Comparison of ENCODE assay signal across 22 cellular contexts in genomic region chr20:48841196-48841860, GRCh38. TPM values are rescaled to one million over a fixed set of nuclear protein-coding genes. Genes with fewer than 3 reads are reported as not detected.
DNase-seq lines count a peak whose midpoint lies in the region; ATAC-seq, FAIRE-seq and TF ChIP-seq lines count a peak whose summit lies in the region.
"Had no signal": no experiment of that assay in that cellular context is flagged by ENCODE, and none has a peak within 500 bp of the region (broad histone marks: within the 10 kb centered on the region; RNA-seq: fewer than 3 reads in every experiment).

No MANE protein-coding gene starts in this region.

- 48% methylated on average over 7 of the region's 7 CpGs for WGBS in K562 (ENCODE audit: insufficient coverage, low coverage, missing lambda C conversion rate)

- no peaks in the 10 kb centered on the region for H3K36me3 Mint-ChIP-seq in osteocyte (ENCODE audit: unreplicated experiment)
- H3K36me3 Mint-ChIP-seq: activated naive CD8-positive, alpha-beta T cell treated with anti-CD3 and anti-CD28 coated beads for 36 hours; memory B cell had no signal

- H4K20me1 ChIP-seq in Karpas-422 (ENCODE audit: insufficient read depth, low read depth, low read length) (no peaks in the 10 kb centered on the region), K562 (replicated peaks; ENCODE audit: control insufficient read depth, insufficient read depth, low read length) (no peaks in the 10 kb centered on the region)
- H4K20me1 ChIP-seq: BLaER1 had no signal

- no peaks in the 10 kb centered on the region for H3K9me2 ChIP-seq in Karpas-422 (replicated peaks; ENCODE audit: insufficient read depth, low read length)

- H3K27me3 Mint-ChIP-seq in osteocyte (ENCODE audit: unreplicated experiment) = no peaks in the 10 kb centered on the region
- H3K27me3 Mint-ChIP-seq: activated CD4-positive, alpha-beta T cell treated with anti-CD3 and anti-CD28 coated beads for 36 hours; activated naive CD8-positive, alpha-beta T cell treated with anti-CD3 and anti-CD28 coated beads for 36 hours; memory B cell; stimulated activated naive CD8-positive, alpha-beta T cell treated with anti-CD3 and anti-CD28 coated beads, Interleukin-15, amount 100 ng/mL, for 72 hours had no signal

- no peaks in the 10 kb centered on the region for H3K9me1 ChIP-seq in K562 (ENCODE audit: control insufficient read depth, insufficient read depth, low read length)

- peak; percentile 54 for DNase-seq in Caki2 (ENCODE audit: low read depth)
- no peak for DNase-seq in Karpas-422
- no peak for DNase-seq in K562 (ENCODE audit: extremely low read depth in 1 of 4, low spot score in 3 of 4)
- DNase-seq in osteocyte (ENCODE audit: extremely low spot score, unreplicated experiment) = no peak
- DNase-seq in NCI-H748 (lab: John Stamatoyannopoulos, UW; ENCODE audit: unreplicated experiment) = no peak
- DNase-seq in D721Med (ENCODE audit: insufficient read length, low spot score) = no peak
- DNase-seq in NCI-H1105 (lab: John Stamatoyannopoulos, UW) = no peak
- DNase-seq: activated CD4-positive, alpha-beta T cell treated with anti-CD3 and anti-CD28 coated beads for 36 hours; activated effector memory CD4-positive, alpha-beta T cell treated with Interleukin-2 at 50 U/mL for 16 hours; activated naive CD8-positive, alpha-beta T cell treated with anti-CD3 and anti-CD28 coated beads for 36 hours; DMS79 treated with DMSO at 0.1 percent for 48 hours; GOT3; hippocampal formation; NCI-H2029 treated with DMSO at 0.1 percent for 48 hours; NCI-H2227 treated with DMSO at 0.1 percent for 48 hours; psoas muscle; stimulated activated naive CD8-positive, alpha-beta T cell treated with anti-CD3 and anti-CD28 coated beads, Interleukin-15, amount 100 ng/mL, for 72 hours; thyroid gland had no signal

- no peak for TF ChIP-seq RAD21 in K562 (CRISPR knock-in tag; conservative IDR thresholded peaks at IDR 0.05 in 1 of 2, IDR thresholded peaks at IDR 0.05 in 1 of 2)

- BruUV-seq in K562 (replicated peaks; lab: Mats Ljungman, UMichigan) = no TSS peak

- no peaks in the 10 kb centered on the region for H3K9me3 ChIP-seq in Karpas-422 (ENCODE audit: low read length)
- H3K9me3 ChIP-seq in K562 (replicated peaks; ENCODE audit: control insufficient read depth, insufficient read depth, low read depth, low read length) = no peaks in the 10 kb centered on the region
- H3K9me3 ChIP-seq: ascending aorta, BLaER1, psoas muscle, thyroid gland had no signal

- H3K27ac ChIP-seq in Karpas-422 (ENCODE audit: low read length) = no peak overlapping the region
- H3K27ac ChIP-seq in K562 (ENCODE audit: extremely low read depth, low read depth, low read length) = 0 out of 3 replicates have a peak overlapping the region, but pooled peaks have one; percentile 19
- H3K27ac ChIP-seq: ascending aorta, BLaER1, psoas muscle, RWPE1, thyroid gland had no signal

- no peak for ATAC-seq in K562
- ATAC-seq: activated CD4-positive, alpha-beta T cell treated with anti-CD3 and anti-CD28 coated beads for 36 hours; stimulated activated naive CD8-positive, alpha-beta T cell treated with anti-CD3 and anti-CD28 coated beads, Interleukin-15, amount 100 ng/mL, for 72 hours had no signal

- no peak for TF ChIP-seq EP300 in K562 (IDR thresholded peaks at IDR 0.05; ENCODE audit: low read length)

- no peak for FAIRE-seq in K562 (lab: Jason Lieb, UNC)
- FAIRE-seq in D721Med (lab: Jason Lieb, UNC) = no peak

- H3K9me3 Mint-ChIP-seq in osteocyte (ENCODE audit: unreplicated experiment) = no peaks in the 10 kb centered on the region
- H3K9me3 Mint-ChIP-seq: memory B cell; stimulated activated naive CD8-positive, alpha-beta T cell treated with anti-CD3 and anti-CD28 coated beads, Interleukin-15, amount 100 ng/mL, for 72 hours had no signal

- H3K4me2 ChIP-seq in Karpas-422 (ENCODE audit: low read depth, low read length, poor library complexity, severe bottlenecking) (peak overlapping the region; percentile 41), K562 (ENCODE audit: insufficient read depth, low read length) (no peak overlapping the region)
- H3K4me2 ChIP-seq: BLaER1 had no signal

- H3K36me3 ChIP-seq in Karpas-422 (ENCODE audit: insufficient read depth, low read length) (no peaks in the 10 kb centered on the region), K562 (ENCODE audit: control insufficient read depth, insufficient read depth, low read length) (no peaks in the 10 kb centered on the region)
- H3K36me3 ChIP-seq: ascending aorta, BLaER1, thyroid gland had no signal

- H3K27ac Mint-ChIP-seq in osteocyte (ENCODE audit: unreplicated experiment) = peak overlapping the region; percentile 13
- H3K27ac Mint-ChIP-seq: activated CD4-positive, alpha-beta T cell treated with anti-CD3 and anti-CD28 coated beads for 36 hours; activated naive CD8-positive, alpha-beta T cell treated with anti-CD3 and anti-CD28 coated beads for 36 hours; memory B cell; stimulated activated naive CD8-positive, alpha-beta T cell treated with anti-CD3 and anti-CD28 coated beads, Interleukin-15, amount 100 ng/mL, for 72 hours had no signal

- H3K4me1 ChIP-seq in Karpas-422 (ENCODE audit: low read length) = peaks cover 15% of the 10 kb centered on the region
- peaks cover under 1 to 17% of the 10 kb centered on the region in 2 experiments; a peak in 3 of 5 replicates for H3K4me1 ChIP-seq in K562 (replicated peaks in 1 of 2; ENCODE audit: control insufficient read depth in 2 of 2, insufficient read depth in 2 of 2, low read length in 2 of 2)
- H3K4me1 ChIP-seq: ascending aorta, psoas muscle had no signal

- TF ChIP-seq CTCF in K562 (IDR thresholded peaks at IDR 0.05 in 2 of 3, conservative IDR thresholded peaks at IDR 0.05 in 1 of 3; ENCODE audit: insufficient read depth in 2 of 3, low read depth in 1 of 3, low read length in 3 of 3) (no peak), osteocyte (IDR thresholded peaks at IDR 0.05) (no peak), D721Med (IDR thresholded peaks at IDR 0.05; ENCODE audit: insufficient read depth, missing control alignments) (no peak)

- intact Hi-C loops in K562 (cut with micrococcal nuclease) = no loop called here

- no peak for TF ChIP-seq POLR2A in K562 (conservative IDR thresholded peaks at IDR 0.05)

- no peaks in the 10 kb centered on the region for H3K27me3 ChIP-seq in Karpas-422 (ENCODE audit: low read length)
- no peaks in the 10 kb centered on the region for H3K27me3 ChIP-seq in K562 (ENCODE audit: control insufficient read depth in 2 of 2, insufficient read depth in 2 of 2, low read length in 2 of 2)
- H3K27me3 ChIP-seq: ascending aorta, BLaER1, thyroid gland had no signal

- H2AFZ ChIP-seq in Karpas-422 (ENCODE audit: low read length) (no peak overlapping the region), K562 (ENCODE audit: low read depth, low read length) (no peak overlapping the region)

- CTCF ChIA-PET in K562 (lab: Yijun Ruan, JAX; ENCODE audit: low intra/inter-chr PET ratio) = no interaction called here

- no peak overlapping the region for H3K9ac ChIP-seq in Karpas-422 (ENCODE audit: low read length)
- H3K9ac ChIP-seq in K562 (ENCODE audit: insufficient read depth in 1 of 2, low read depth in 2 of 2, low read length in 2 of 2) = no peak overlapping the region
- H3K9ac ChIP-seq: BLaER1 had no signal

- no peak overlapping the region for H3K4me3 Mint-ChIP-seq in osteocyte (ENCODE audit: unreplicated experiment)
- H3K4me3 Mint-ChIP-seq: activated CD4-positive, alpha-beta T cell treated with anti-CD3 and anti-CD28 coated beads for 36 hours; activated naive CD8-positive, alpha-beta T cell treated with anti-CD3 and anti-CD28 coated beads for 36 hours; stimulated activated naive CD8-positive, alpha-beta T cell treated with anti-CD3 and anti-CD28 coated beads, Interleukin-15, amount 100 ng/mL, for 72 hours had no signal

- H3K79me2 ChIP-seq in Karpas-422 (ENCODE audit: low read length) = no peaks in the 10 kb centered on the region
- H3K79me2 ChIP-seq in K562 (ENCODE audit: control insufficient read depth, insufficient read depth, low read length) = no peaks in the 10 kb centered on the region

- POLR2A ChIA-PET in K562 (lab: Yijun Ruan, JAX) = interaction anchor here (0.6 to 2.1 kb wide), 7 partner anchors 9 to 265 kb away, joined by 3 to 6 read pairs (median 4); no protein-coding TSS in a partner anchor

- H3K4me1 Mint-ChIP-seq in osteocyte (ENCODE audit: unreplicated experiment) = peaks cover 24% of the 10 kb centered on the region

- in situ Hi-C loops in Caki2 (cut with HindIII; ENCODE audit: low pct_unique_long_range_greater_than_20kb, low sequenced_read_pairs) (no loop called here), K562 (cut with MboI) (no loop called here)

- no peak overlapping the region for H3K4me3 ChIP-seq in Karpas-422 (ENCODE audit: low read length)
- H3K4me3 ChIP-seq in K562 = no peak overlapping the region
- H3K4me3 ChIP-seq: ascending aorta, BLaER1, psoas muscle, thyroid gland had no signal

TF ChIP-seq in K562, 482 proteins besides CTCF, POLR2A, EP300 and RAD21 (continues in another document):
- TF ChIP-seq ESRRA (IDR thresholded peaks at IDR 0.05; ENCODE audit: borderline replicate concordance, low read depth) (no peak), ZNF76 (CRISPR knock-in tag; IDR thresholded peaks at IDR 0.05; ENCODE audit: borderline replicate concordance) (no peak)

RNA-seq across cellular contexts. Expression of gene PREX1, which starts 13.5 kb away (rescaled TPM):
- 39.4 and 41.4 TPM in 2 replicates for total RNA-seq in Caki2 (2014; rRNA removed; shearing (Covaris generic); ENCODE audit: low replicate concordance)
- not detected in 2 replicates for total RNA-seq in Karpas-422 (2014; rRNA removed; shearing (Covaris generic); ENCODE audit: low replicate concordance)
- total RNA-seq in K562 (2011; cell fraction: chromatin; rRNA removed; ENCODE audit: low replicate concordance) = 7.3 and 17.0 TPM in 2 replicates
- total RNA-seq in K562 (2011; cell fraction: nucleolus; rRNA removed) = 5.9 and 8.0 TPM in 2 replicates
- 7.9 and 9.6 TPM in 2 replicates for total RNA-seq in K562 (2011; cell fraction: nucleoplasm; rRNA removed)
- 5.4 and 9.3 TPM in 2 replicates for total RNA-seq in K562 (2014; rRNA removed)
- 3.3 and 5.1 TPM in 2 replicates for total RNA-seq in K562 (2014; rRNA removed; fragmentation: Illumina TruSeq; extraction: Trizol)
- 4.7 and 4.8 TPM in 2 replicates for total RNA-seq in K562 (2015; rRNA removed; fragmentation: Illumina TruSeq; extraction: Trizol)
- total RNA-seq in K562 (2021) = 9.0 and 10.4 TPM in 2 replicates
- 1.8 and 4.9 TPM in 2 replicates for polyA plus RNA-seq in K562 (2011; rRNA removed)
- 2.5 and 2.6 TPM in 2 replicates for polyA plus RNA-seq in K562 (2011; cell fraction: cytosol; rRNA removed)
- polyA plus RNA-seq in K562 (2011; cell fraction: nucleus; rRNA removed) = 5.3 and 7.3 TPM in 2 replicates
- 5.7 and 10.6 TPM in 2 replicates for polyA plus RNA-seq in K562 (2012)
- polyA plus RNA-seq in K562 (2014; fragmentation: Illumina TruSeq; extraction: Trizol) = 5.5 and 6.1 TPM in 2 replicates
- polyA plus RNA-seq in K562 (2014; fragmentation: Nextera tagmentation; extraction: Ambion mirVana) = 1 to 10 TPM in 1 of 2 experiments, under 1 TPM in 1; 0.37 to 1.6 TPM
- 4.2 and 4.4 TPM in 2 replicates for polyA plus RNA-seq in K562 (2014; rRNA removed)
- 3.3 and 4.7 TPM in 2 replicates for polyA minus RNA-seq in K562 (2011; rRNA and poly(A)+ RNA removed)
- 1.6 and 4.8 TPM in 2 replicates for polyA minus RNA-seq in K562 (2011; cell fraction: cytosol; rRNA and poly(A)+ RNA removed)
- polyA minus RNA-seq in K562 (2011; cell fraction: nucleus; rRNA and poly(A)+ RNA removed) = 2.7 and 8.8 TPM in 2 replicates
- 22.2 and 24.2 TPM in 2 replicates for total RNA-seq in osteocyte
